15 cellular contexts compared by ENCODE assay signal in the genomic region with DNA sequence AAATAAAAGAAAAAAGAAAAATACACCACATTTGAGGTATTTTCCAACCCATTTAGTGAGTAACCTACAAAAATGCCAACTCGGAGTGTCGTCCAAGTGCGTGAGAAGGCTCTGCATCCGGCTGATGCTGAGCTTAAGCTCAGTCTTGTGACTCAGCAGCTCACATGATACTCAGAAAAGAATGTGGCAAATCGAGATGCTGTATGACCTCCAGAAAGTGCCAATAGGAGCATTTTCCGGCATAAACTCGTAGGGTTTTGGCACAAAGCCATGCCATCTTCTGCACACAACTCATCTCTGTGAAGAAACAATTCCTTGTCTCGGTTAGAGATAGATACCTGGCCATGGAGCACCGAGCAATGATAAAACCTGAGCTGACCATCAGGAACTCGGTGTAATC. TPM values are rescaled to one million over a fixed set of nuclear protein-coding genes. Genes with fewer than 3 reads are reported as not detected.
A peak's percentile ranks its signal among the peaks of the same experiment; 100 is the strongest.
DNase-seq lines count a peak whose midpoint lies in the region; FAIRE-seq and TF ChIP-seq lines count a peak whose summit lies in the region.
"Had no signal": no experiment of that assay in that cellular context is flagged by ENCODE, and none has a peak within 500 bp of the region (broad histone marks: within the 10 kb centered on the region; RNA-seq: fewer than 3 reads in every experiment).

No MANE protein-coding gene starts in this region.

- DNase-seq in GM04504 (ENCODE audit: low read depth) (peak; percentile 15), RCC 7860 (ENCODE audit: low spot score) (peak; percentile 5), chondrocyte (ENCODE audit: low spot score) (no peak), osteoblast (ENCODE audit: insufficient read length, low spot score, missing footprints) (peak; percentile 92), ecto neural progenitor cell (ENCODE audit: low spot score) (no peak), LoVo (ENCODE audit: low spot score) (no peak), lower leg skin (ENCODE audit: low spot score in 2 of 2) (no peak), SW 1271 (lab: John Stamatoyannopoulos, UW) (no peak)
- DNase-seq: activated CD4-positive, alpha-beta T cell treated with anti-CD3 and anti-CD28 coated beads, Interleukin-2, amount 50 U/mL, for 48 hours; kidney glomerular epithelial cell; NCI-H2107; SHP77 treated with DMSO at 0.1 percent for 48 hours had no signal

- intact Hi-C loops in lower leg skin (cut with DNase I; ENCODE audit: low total_unique reads): no loop called here

- H3K4me3 ChIP-seq in osteoblast (ENCODE audit: insufficient read depth, low read length): no peak overlapping the region
- H3K4me3 ChIP-seq in lower leg skin (ENCODE audit: low read depth, poor library complexity, severe bottlenecking): no peak overlapping the region
- H3K4me3 ChIP-seq: BLaER1 treated with 17β-estradiol and CSF1 and Interleukin-3, amounts not matched to agents 10 nM and 100 nM; thoracic aorta had no signal

- H3K9me3 ChIP-seq in osteoblast (ENCODE audit: low read depth, low read length): no peaks in the 10 kb centered on the region
- H3K9me3 ChIP-seq: thoracic aorta had no signal

- no peak overlapping the region for H3K4me3 Mint-ChIP-seq in chondrocyte (ENCODE audit: unreplicated experiment)

- H3K4me1 ChIP-seq in osteoblast (ENCODE audit: insufficient read depth, low read length): no peaks in the 10 kb centered on the region
- H3K4me1 ChIP-seq: parathyroid adenoma had no signal

- H2AFZ ChIP-seq in osteoblast (ENCODE audit: low read length): no peak overlapping the region
- H2AFZ ChIP-seq: parathyroid adenoma had no signal

- FAIRE-seq in RCC 7860 (lab: Jason Lieb, UNC): no peak

- TF ChIP-seq CTCF in chondrocyte (IDR thresholded peaks at IDR 0.05) (no peak), osteoblast (IDR thresholded peaks at IDR 0.05; ENCODE audit: extremely low read depth, low read depth, low read length) (no peak), lower leg skin (IDR thresholded peaks at IDR 0.05) (no peak)

- peaks cover 2% of the 10 kb centered on the region for H3K27me3 ChIP-seq in osteoblast (ENCODE audit: insufficient read depth, low read length)
- H3K27me3 ChIP-seq: BLaER1 treated with 17β-estradiol and CSF1 and Interleukin-3, amounts not matched to agents 10 nM and 100 nM had no signal

- H3K36me3 ChIP-seq in osteoblast (ENCODE audit: insufficient read depth, low read length): peaks cover 13% of the 10 kb centered on the region

- H3K79me2 ChIP-seq in osteoblast (ENCODE audit: insufficient read depth, low read length): no peaks in the 10 kb centered on the region
- H3K79me2 ChIP-seq: parathyroid adenoma had no signal

- H3K36me3 Mint-ChIP-seq in chondrocyte (ENCODE audit: low read depth): peaks cover 9% of the 10 kb centered on the region

- H3K9me3 Mint-ChIP-seq in chondrocyte (ENCODE audit: low read depth): no peaks in the 10 kb centered on the region

- H4K20me1 ChIP-seq in osteoblast (ENCODE audit: insufficient read depth, low read length): no peaks in the 10 kb centered on the region
- H4K20me1 ChIP-seq: BLaER1 treated with 17β-estradiol and CSF1 and Interleukin-3, amounts not matched to agents 10 nM and 100 nM had no signal

- 59 to 67% methylated on average over 10 of the region's 10 CpGs for WGBS in lower leg skin, 2 donors

- H3K27ac Mint-ChIP-seq in chondrocyte (ENCODE audit: unreplicated experiment): peak overlapping the region; percentile 61

- peak overlapping the region; percentile 50 for H3K27ac ChIP-seq in osteoblast (ENCODE audit: low read depth, low read length)
- H3K27ac ChIP-seq: BLaER1 treated with 17β-estradiol and CSF1 and Interleukin-3, amounts not matched to agents 10 nM and 100 nM; parathyroid adenoma; thoracic aorta had no signal

- no peak for TF ChIP-seq POLR2A in lower leg skin (IDR thresholded peaks at IDR 0.05)

- H3K4me2 ChIP-seq in osteoblast (ENCODE audit: insufficient read depth, low read length): no peak overlapping the region
- H3K4me2 ChIP-seq: BLaER1 treated with 17β-estradiol and CSF1 and Interleukin-3, amounts not matched to agents 10 nM and 100 nM had no signal

- H3K27me3 Mint-ChIP-seq in chondrocyte (ENCODE audit: low read depth): peaks cover 5% of the 10 kb centered on the region

- peaks cover 6% of the 10 kb centered on the region for H3K4me1 Mint-ChIP-seq in chondrocyte (ENCODE audit: low read depth)

RNA-seq across cellular contexts. Expression of a gene that starts 58.5 kb away (rescaled TPM):
- total RNA-seq in chondrocyte (42.2 to 53.4 TPM (median 50.2 TPM) in 3 replicates), osteoblast (15.9 and 20.6 TPM in 2 replicates), lower leg skin (10 to 100 TPM; 50.7 to 76.2 (median 70.3) TPM)

Comparison
In these comparisons a context has a peak if more than half of its experiments do, and no peak if none do; other contexts are left out.
1. DNase-seq: peak in GM04504 (single experiment), RCC 7860 (single experiment) and osteoblast (single experiment); none in chondrocyte (single experiment), ecto neural progenitor cell (single experiment), LoVo (single experiment), lower leg skin (0 of 2) and SW 1271 (0 of 2).